ENCODE assay signal across 9 cellular contexts in the genomic region with DNA sequence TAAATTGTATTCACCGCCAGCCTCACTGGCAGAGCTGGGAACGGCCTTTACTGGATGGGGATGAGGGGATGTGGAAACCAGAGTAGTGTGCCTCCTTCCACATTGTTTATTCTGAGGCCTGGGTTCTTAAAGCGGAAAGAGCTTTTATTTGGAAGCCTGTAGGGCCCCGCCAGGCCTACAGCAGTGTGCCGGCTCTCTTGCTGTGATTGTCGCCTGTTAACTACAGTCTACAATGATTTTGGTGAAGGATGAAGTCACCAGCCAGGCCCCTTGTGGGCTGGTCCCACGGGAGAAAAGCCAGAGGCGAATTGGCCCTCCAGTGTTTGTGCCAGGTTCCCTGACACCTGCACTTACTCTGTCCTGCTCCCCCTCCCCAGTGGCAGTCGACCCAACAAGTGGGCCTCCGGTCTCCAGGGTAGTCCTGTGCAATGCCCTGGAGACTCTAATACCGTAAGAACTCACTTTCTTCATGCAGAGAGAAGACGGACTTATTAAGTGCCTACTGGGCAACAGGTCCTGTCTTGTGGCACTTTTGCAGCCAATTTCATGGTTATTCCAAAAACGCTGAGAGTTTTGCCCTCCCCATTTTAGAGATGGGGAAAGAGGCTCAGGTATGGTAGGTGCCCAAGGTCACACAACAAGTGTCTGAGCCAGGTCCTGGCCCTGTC. TPM values are rescaled to one million over a fixed set of nuclear protein-coding genes. Genes with fewer than 3 reads are reported as not detected.
A peak's percentile ranks its signal among the peaks of the same experiment; 100 is the strongest.
DNase-seq lines count a peak whose midpoint lies in the region; ATAC-seq, FAIRE-seq and TF ChIP-seq lines count a peak whose summit lies in the region.
"Had no signal": no experiment of that assay in that cellular context is flagged by ENCODE, and none has a peak within 500 bp of the region (broad histone marks: within the 10 kb centered on the region; RNA-seq: fewer than 3 reads in every experiment).

No MANE protein-coding gene starts in this region.

- H2AFZ ChIP-seq in astrocyte (ENCODE audit: low read depth, low read length), result no peak overlapping the region

- peak overlapping the region; percentile 84 for H3K27ac ChIP-seq in astrocyte (ENCODE audit: low read depth, low read length)
- peak overlapping the region; percentile 91 for H3K27ac ChIP-seq in stomach smooth muscle (ENCODE audit: low read length)

- H3K27me3 ChIP-seq in astrocyte (ENCODE audit: insufficient read depth, low read length) (no peaks in the 10 kb centered on the region), kidney epithelial cell (ENCODE audit: control insufficient read depth, insufficient read depth, low read length) (no peaks in the 10 kb centered on the region), stomach smooth muscle (ENCODE audit: control insufficient read depth in 1 of 2, insufficient read depth in 2 of 2, low read length in 2 of 2) (no peaks in the 10 kb centered on the region)

- peaks cover 61% of the 10 kb centered on the region for H3K79me2 ChIP-seq in astrocyte (ENCODE audit: insufficient read depth, low read length)

- peak overlapping the region; percentile 97 for H3K4me3 Mint-ChIP-seq in astrocyte (ENCODE audit: unreplicated experiment)

- H3K4me2 ChIP-seq in astrocyte (ENCODE audit: low read length), result peak overlapping the region; percentile 98

- peaks cover 21% of the 10 kb centered on the region for H3K36me3 Mint-ChIP-seq in astrocyte (ENCODE audit: low read depth, unreplicated experiment)

- TF ChIP-seq CTCF in astrocyte (IDR thresholded peaks at IDR 0.05; ENCODE audit: insufficient read depth, low read depth, low read length) (no peak), kidney epithelial cell (IDR thresholded peaks at IDR 0.05; ENCODE audit: insufficient read depth, low read length, poor library complexity, severe bottlenecking) (no peak)

- peaks cover 43% of the 10 kb centered on the region for H4K20me1 ChIP-seq in astrocyte (ENCODE audit: insufficient read depth, low read length)

- no peak for FAIRE-seq in astrocyte (lab: Jason Lieb, UNC)
- FAIRE-seq: endometrium had no signal

- H3K27me3 Mint-ChIP-seq in astrocyte (ENCODE audit: low read depth, unreplicated experiment), result no peaks in the 10 kb centered on the region

- peaks cover 42% of the 10 kb centered on the region for H3K4me1 Mint-ChIP-seq in astrocyte (ENCODE audit: low read depth, unreplicated experiment)

- H3K36me3 ChIP-seq in astrocyte (ENCODE audit: insufficient read depth, low read length), result peaks cover 23% of the 10 kb centered on the region
- H3K36me3 ChIP-seq in kidney epithelial cell (ENCODE audit: control insufficient read depth, insufficient read depth, low read length), result no peaks in the 10 kb centered on the region
- no peaks in the 10 kb centered on the region for H3K36me3 ChIP-seq in stomach smooth muscle (ENCODE audit: control insufficient read depth in 2 of 2, insufficient read depth in 2 of 2, low read length in 2 of 2)

- H3K4me3 ChIP-seq in astrocyte (ENCODE audit: insufficient read depth, low read depth, low read length), result peak overlapping the region; percentile 81
- H3K4me3 ChIP-seq in kidney epithelial cell (ENCODE audit: low read depth, low read length), result peak overlapping the region; percentile 75
- peak overlapping the region; percentile 59 to 92 for H3K4me3 ChIP-seq in stomach smooth muscle (ENCODE audit: low read length in 2 of 2)

- peak overlapping the region; percentile 86 for H3K27ac Mint-ChIP-seq in astrocyte (ENCODE audit: unreplicated experiment)

- H3K9me3 ChIP-seq in astrocyte (ENCODE audit: insufficient read depth, low read depth, low read length) (no peaks in the 10 kb centered on the region), stomach smooth muscle (ENCODE audit: control insufficient read depth in 2 of 2, low read length in 2 of 2) (no peaks in the 10 kb centered on the region)

- H3K4me1 ChIP-seq in astrocyte (ENCODE audit: insufficient read depth, low read length) (peaks cover 44% of the 10 kb centered on the region), stomach smooth muscle (ENCODE audit: control insufficient read depth, insufficient read depth, low read length) (peaks cover 51% of the 10 kb centered on the region)

- H3K9me3 Mint-ChIP-seq in astrocyte (ENCODE audit: unreplicated experiment), result no peaks in the 10 kb centered on the region

- ATAC-seq in HG03342 (IDR thresholded peaks at IDR 0.05; ENCODE audit: unreplicated experiment) (no peak), HG03097 (IDR thresholded peaks at IDR 0.05; ENCODE audit: low FRiP score, unreplicated experiment) (no peak)

- DNase-seq in NCI-H510A treated with DMSO at 0.1 percent for 48 hours (lab: John Stamatoyannopoulos, UW), result peak; percentile 6
- no peak for DNase-seq in NCI-H510A (lab: John Stamatoyannopoulos, UW)
- DNase-seq in astrocyte (ENCODE audit: low read depth), result no peak
- no peak for DNase-seq in kidney epithelial cell (ENCODE audit: low read depth)
- no peak for DNase-seq in NCI-H82 treated with DMSO at 0.1 percent for 48 hours (lab: John Stamatoyannopoulos, UW; ENCODE audit: unreplicated experiment)

- peak overlapping the region; percentile 95 for H3K9ac ChIP-seq in astrocyte (ENCODE audit: low read length)
- H3K9ac ChIP-seq in stomach smooth muscle (ENCODE audit: low read length in 2 of 2), result peak overlapping the region; percentile 93

RNA-seq across cellular contexts. Expression of gene MICAL2, which starts 1.2 kb away (rescaled TPM):
- total RNA-seq in astrocyte (357 and 471 TPM in 2 replicates), kidney epithelial cell (361 and 367 TPM in 2 replicates)
